Comparison of ENCODE assay signal across 39 cellular contexts in the genomic region with DNA sequence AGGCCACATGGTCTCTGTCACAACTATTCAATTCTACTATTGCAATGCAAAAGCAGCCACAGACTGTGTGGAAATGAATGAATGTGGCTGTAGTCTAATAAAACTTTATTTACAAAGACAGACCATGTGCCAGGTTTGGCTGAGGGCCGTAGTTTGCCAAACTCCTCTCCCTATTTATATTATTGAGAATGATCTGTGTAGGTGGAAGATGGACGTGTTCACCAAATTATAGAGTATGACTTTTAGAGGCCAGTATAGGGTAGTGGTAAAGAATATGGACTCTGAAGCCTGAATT.
"Had no signal": no experiment of that assay in that cellular context is flagged by ENCODE, and none has a peak within 500 bp of the region (broad histone marks: within the 10 kb centered on the region; RNA-seq: fewer than 3 reads in every experiment).

No MANE protein-coding gene starts in this region.

- H3K36me3 ChIP-seq: adrenal gland, ascending aorta, brain microvascular endothelial cell, breast epithelium, cardiac muscle cell had no signal

- H3K4me1 ChIP-seq: adrenal gland, ascending aorta, body of pancreas, breast epithelium had no signal

- FAIRE-seq: astrocyte, bronchial epithelial cell, colon had no signal

- H3K9me3 ChIP-seq: adrenal gland, ascending aorta, body of pancreas, breast epithelium had no signal

- H3K4me3 ChIP-seq: adrenal gland, ascending aorta, body of pancreas, breast epithelium, cardiac muscle cell had no signal

- H3K27me3 ChIP-seq: adrenal gland, ascending aorta, body of pancreas, brain microvascular endothelial cell, breast epithelium, cardiac muscle cell had no signal

- H3K4me3 Mint-ChIP-seq: activated naive CD4-positive, alpha-beta T cell treated with anti-CD3 and anti-CD28 coated beads for 36 hours; activated naive CD4-positive, alpha-beta T cell treated with anti-CD3 and anti-CD28 coated beads, Interleukin-2, amount 10 ng/mL, durations not matched to agents 7 days and 5 days; activated naive CD4-positive, alpha-beta T cell treated with anti-CD3 and anti-CD28 coated beads, Interleukin-2, amount 50 U/mL, for 24 hours; activated naive CD8-positive, alpha-beta T cell; activated naive CD8-positive, alpha-beta T cell treated with anti-CD3 and anti-CD28 coated beads for 36 hours; activated naive CD8-positive, alpha-beta T cell treated with anti-CD3 and anti-CD28 coated beads, Interleukin-2, amount 10 ng/mL, durations not matched to agents 7 days and 5 days; activated naive CD8-positive, alpha-beta T cell treated with anti-CD3 and anti-CD28 coated beads, Interleukin-2, amount 50 U/mL, for 24 hours; activated T-cell treated with anti-CD3 and anti-CD28 coated beads, Interleukin-2, amount 50 U/mL, for 4 hours; activated T-cell treated with anti-CD3 and anti-CD28 coated beads, Interleukin-2, amount 50 U/mL, for 72 hours; activated T-helper 1 cell treated with anti-CD3 and anti-CD28 coated beads, Interleukin-12 subunit alpha, Interleukin-12 subunit beta, Interleukin-2, Interleukin-4 antibody, amounts not matched to agents 30 ng/mL and 10 ng/mL and 1 ng/mL, durations not matched to agents 14 hours and 24 hours and 36 hours; activated T-helper 17 cell treated with anti-CD3 and anti-CD28 coated beads, Interleukin-2, amount 50 U/mL, for 72 hours; brain; central memory CD8-positive, alpha-beta T cell had no signal

- H3K36me3 Mint-ChIP-seq: activated naive CD4-positive, alpha-beta T cell treated with anti-CD3 and anti-CD28 coated beads, Interleukin-2, amount 10 ng/mL, durations not matched to agents 7 days and 5 days; activated naive CD4-positive, alpha-beta T cell treated with anti-CD3 and anti-CD28 coated beads, Interleukin-2, amount 50 U/mL, for 24 hours; activated naive CD4-positive, alpha-beta T cell treated with anti-CD3 and anti-CD28 coated beads, Interleukin-2, amount 50 U/mL, for 72 hours; activated naive CD8-positive, alpha-beta T cell; activated naive CD8-positive, alpha-beta T cell treated with anti-CD3 and anti-CD28 coated beads for 36 hours; activated naive CD8-positive, alpha-beta T cell treated with anti-CD3 and anti-CD28 coated beads, Interleukin-2, amount 10 ng/mL, durations not matched to agents 7 days and 5 days; brain had no signal

- H3K27me3 Mint-ChIP-seq: brain; central memory CD8-positive, alpha-beta T cell had no signal

- H3K27ac Mint-ChIP-seq: activated naive CD4-positive, alpha-beta T cell treated with anti-CD3 and anti-CD28 coated beads for 36 hours; activated naive CD4-positive, alpha-beta T cell treated with anti-CD3 and anti-CD28 coated beads, Interleukin-2, amount 10 ng/mL, durations not matched to agents 7 days and 5 days; activated naive CD4-positive, alpha-beta T cell treated with anti-CD3 and anti-CD28 coated beads, Interleukin-2, amount 50 U/mL, for 24 hours; activated naive CD4-positive, alpha-beta T cell treated with anti-CD3 and anti-CD28 coated beads, Interleukin-2, amount 50 U/mL, for 72 hours; activated naive CD8-positive, alpha-beta T cell; activated naive CD8-positive, alpha-beta T cell treated with anti-CD3 and anti-CD28 coated beads for 36 hours; activated naive CD8-positive, alpha-beta T cell treated with anti-CD3 and anti-CD28 coated beads, Interleukin-2, amount 10 ng/mL, durations not matched to agents 7 days and 5 days; activated naive CD8-positive, alpha-beta T cell treated with anti-CD3 and anti-CD28 coated beads, Interleukin-2, amount 50 U/mL, for 24 hours; activated T-cell treated with anti-CD3 and anti-CD28 coated beads, Interleukin-2, amount 50 U/mL, for 72 hours; activated T-helper 1 cell treated with anti-CD3 and anti-CD28 coated beads, Interleukin-12 subunit alpha, Interleukin-12 subunit beta, Interleukin-2, Interleukin-4 antibody, amounts not matched to agents 30 ng/mL and 10 ng/mL and 1 ng/mL, durations not matched to agents 14 hours and 24 hours and 36 hours; activated T-helper 17 cell treated with anti-CD3 and anti-CD28 coated beads, Interleukin-2, amount 50 U/mL, for 72 hours; activated T-helper 2 cell treated with anti-CD3 and anti-CD28 coated beads, Interferon-gamma antibody, Interleukin-2, Interleukin-4, amounts not matched to agents 10 μg/mL and 5 μg/mL and 100 μg/mL, durations not matched to agents 14 hours and 24 hours and 36 hours; brain had no signal

- H3K27ac ChIP-seq: adrenal gland, ascending aorta, body of pancreas, brain microvascular endothelial cell, breast epithelium, cardiac muscle cell had no signal

- DNase-seq: activated effector memory CD4-positive, alpha-beta T cell treated with anti-CD3 and anti-CD28 coated beads, Interleukin-2, amount 50 U/mL, for 16 hours; activated effector memory CD4-positive, alpha-beta T cell treated with Interleukin-2 at 50 U/mL for 16 hours; activated gamma-delta T cell; activated gamma-delta T cell treated with Interleukin-2 at 50 U/mL for 16 hours; activated naive CD4-positive, alpha-beta T cell; activated naive CD4-positive, alpha-beta T cell treated with anti-CD3 and anti-CD28 coated beads for 36 hours; activated naive CD4-positive, alpha-beta T cell treated with anti-CD3 and anti-CD28 coated beads, Interleukin-2, amount 10 ng/mL, durations not matched to agents 7 days and 5 days; activated naive CD4-positive, alpha-beta T cell treated with anti-CD3 and anti-CD28 coated beads, Interleukin-2, amount 50 U/mL, for 16 hours; activated naive CD4-positive, alpha-beta T cell treated with Interleukin-2 at 50 U/mL for 16 hours; activated naive CD8-positive, alpha-beta T cell treated with anti-CD3 and anti-CD28 coated beads for 36 hours; activated naive CD8-positive, alpha-beta T cell treated with anti-CD3 and anti-CD28 coated beads, Interleukin-2, amount 10 ng/mL, durations not matched to agents 7 days and 5 days; activated naive CD8-positive, alpha-beta T cell treated with anti-CD3 and anti-CD28 coated beads, Interleukin-2, amount 50 U/mL, for 24 hours; activated T-cell treated with anti-CD3 and anti-CD28 coated beads, Interleukin-2, amount 50 U/mL, for 4 hours; activated T-cell treated with anti-CD3 and anti-CD28 coated beads, Interleukin-2, amount 50 U/mL, for 48 hours; activated T-cell treated with anti-CD3 and anti-CD28 coated beads, Interleukin-2, amount 50 U/mL, for 72 hours; adrenal gland; amniotic stem cell; amygdala; anterior cingulate cortex; aorta; body of pancreas; brain microvascular endothelial cell; caudate nucleus; central memory CD4-positive, alpha-beta T cell; cerebellar nuclear complex had no signal

- ATAC-seq: activated naive CD4-positive, alpha-beta T cell treated with anti-CD3 and anti-CD28 coated beads, Interleukin-2, amount 50 U/mL, for 72 hours; activated naive CD8-positive, alpha-beta T cell treated with anti-CD3 and anti-CD28 coated beads, Interleukin-2, amount 50 U/mL, for 24 hours; activated T-cell treated with anti-CD3 and anti-CD28 coated beads, Interleukin-2, amount 50 U/mL, for 4 hours; activated T-cell treated with anti-CD3 and anti-CD28 coated beads, Interleukin-2, amount 50 U/mL, for 72 hours; activated T-helper 17 cell treated with anti-CD3 and anti-CD28 coated beads, Interleukin-2, amount 50 U/mL, for 72 hours; body of pancreas had no signal

- H3K9me3 Mint-ChIP-seq: activated naive CD4-positive, alpha-beta T cell treated with anti-CD3 and anti-CD28 coated beads for 36 hours; activated naive CD4-positive, alpha-beta T cell treated with anti-CD3 and anti-CD28 coated beads, Interleukin-2, amount 10 ng/mL, durations not matched to agents 7 days and 5 days; activated naive CD4-positive, alpha-beta T cell treated with anti-CD3 and anti-CD28 coated beads, Interleukin-2, amount 50 U/mL, for 24 hours; activated naive CD4-positive, alpha-beta T cell treated with anti-CD3 and anti-CD28 coated beads, Interleukin-2, amount 50 U/mL, for 72 hours; activated naive CD8-positive, alpha-beta T cell treated with anti-CD3 and anti-CD28 coated beads for 36 hours; activated naive CD8-positive, alpha-beta T cell treated with anti-CD3 and anti-CD28 coated beads, Interleukin-2, amount 10 ng/mL, durations not matched to agents 7 days and 5 days; activated naive CD8-positive, alpha-beta T cell treated with anti-CD3 and anti-CD28 coated beads, Interleukin-2, amount 50 U/mL, for 24 hours; activated T-cell treated with anti-CD3 and anti-CD28 coated beads, Interleukin-2, amount 50 U/mL, for 4 hours; activated T-cell treated with anti-CD3 and anti-CD28 coated beads, Interleukin-2, amount 50 U/mL, for 72 hours; activated T-helper 1 cell treated with anti-CD3 and anti-CD28 coated beads, Interleukin-12 subunit alpha, Interleukin-12 subunit beta, Interleukin-2, Interleukin-4 antibody, amounts not matched to agents 30 ng/mL and 10 ng/mL and 1 ng/mL, durations not matched to agents 14 hours and 24 hours and 36 hours; activated T-helper 17 cell treated with anti-CD3 and anti-CD28 coated beads, Interleukin-2, amount 50 U/mL, for 72 hours; activated T-helper 2 cell treated with anti-CD3 and anti-CD28 coated beads, Interferon-gamma antibody, Interleukin-2, Interleukin-4, amounts not matched to agents 10 μg/mL and 5 μg/mL and 100 μg/mL, durations not matched to agents 14 hours and 24 hours and 36 hours; central memory CD8-positive, alpha-beta T cell had no signal

- H3K4me1 Mint-ChIP-seq: activated naive CD4-positive, alpha-beta T cell treated with anti-CD3 and anti-CD28 coated beads, Interleukin-2, amount 10 ng/mL, durations not matched to agents 7 days and 5 days; activated naive CD4-positive, alpha-beta T cell treated with anti-CD3 and anti-CD28 coated beads, Interleukin-2, amount 50 U/mL, for 24 hours; activated naive CD8-positive, alpha-beta T cell treated with anti-CD3 and anti-CD28 coated beads for 36 hours; activated naive CD8-positive, alpha-beta T cell treated with anti-CD3 and anti-CD28 coated beads, Interleukin-2, amount 10 ng/mL, durations not matched to agents 7 days and 5 days; activated naive CD8-positive, alpha-beta T cell treated with anti-CD3 and anti-CD28 coated beads, Interleukin-2, amount 50 U/mL, for 24 hours; activated T-helper 17 cell treated with anti-CD3 and anti-CD28 coated beads, Interleukin-2, amount 50 U/mL, for 72 hours had no signal
